ENCODE assay signal across 21 cellular contexts in the genomic region with DNA sequence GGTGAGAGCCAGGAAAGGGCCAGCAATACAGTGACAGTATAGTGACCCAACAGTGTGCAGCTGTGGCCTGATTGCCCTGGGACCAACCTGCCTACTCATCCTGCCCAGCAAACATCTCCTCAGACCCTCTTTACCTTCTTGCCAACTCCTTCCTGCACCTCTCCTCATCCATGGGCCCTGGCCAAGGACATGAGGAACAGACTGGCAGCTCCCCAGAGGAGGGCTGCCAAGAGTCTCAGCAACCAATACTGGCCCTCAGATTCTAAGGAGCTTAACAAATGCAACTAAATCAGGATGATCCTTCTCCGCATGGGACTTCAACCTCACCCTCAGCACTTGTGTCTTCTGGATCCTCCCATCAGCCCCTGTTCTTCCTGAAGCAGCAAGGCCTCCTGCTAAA.
DNase-seq lines count a peak whose midpoint lies in the region; ATAC-seq and TF ChIP-seq lines count a peak whose summit lies in the region.
"Had no signal": no experiment of that assay in that cellular context is flagged by ENCODE, and none has a peak within 500 bp of the region (broad histone marks: within the 10 kb centered on the region; RNA-seq: fewer than 3 reads in every experiment).

No MANE protein-coding gene starts in this region.

- peaks cover 7 to 15% of the 10 kb centered on the region in 2 donors for H3K4me1 Mint-ChIP-seq in natural killer cell
- H3K4me1 Mint-ChIP-seq: CD4-positive, CD25-positive, alpha-beta regulatory T cell had no signal

- H3K9me3 Mint-ChIP-seq in natural killer cell: peaks cover 0 to 3% of the 10 kb centered on the region in 2 donors
- H3K9me3 Mint-ChIP-seq: activated T-helper 2 cell treated with anti-CD3 and anti-CD28 coated beads, Interferon-gamma antibody, Interleukin-2, Interleukin-4, amounts not matched to agents 10 μg/mL and 5 μg/mL and 100 μg/mL, durations not matched to agents 14 hours and 24 hours and 36 hours; CD4-positive, CD25-positive, alpha-beta regulatory T cell; stimulated activated naive CD8-positive, alpha-beta T cell treated with anti-CD3 and anti-CD28 coated beads, Interleukin-15, Interleukin-2, amounts not matched to agents 100 ng/mL and 50 ng/mL, for 24 hours had no signal

- peaks cover 0 to 6% of the 10 kb centered on the region in 2 donors for H3K27me3 Mint-ChIP-seq in natural killer cell (ENCODE audit: low read depth in 2 of 2)

- H3K36me3 ChIP-seq in body of pancreas (replicated peaks in 1 of 2; ENCODE audit: insufficient read depth in 1 of 2, low read depth in 2 of 2) (no peaks in the 10 kb centered on the region), right atrium auricular region (no peaks in the 10 kb centered on the region)

- H3K27ac ChIP-seq in body of pancreas: peak overlapping the region in 3 of 4 donors; percentile 12 to 46 (median 27)
- H3K27ac ChIP-seq in right atrium auricular region: peak overlapping the region; percentile 47 to 89
- H3K27ac ChIP-seq: PC-9 had no signal

- H3K36me3 Mint-ChIP-seq in natural killer cell: no peaks in the 10 kb centered on the region
- H3K36me3 Mint-ChIP-seq: CD4-positive, CD25-positive, alpha-beta regulatory T cell had no signal

- H3K4me1 ChIP-seq in body of pancreas (peaks cover 63% of the 10 kb centered on the region), right atrium auricular region (peaks cover 0 to 69% of the 10 kb centered on the region in 2 donors)

- 36 to 58% methylated on average over 1 of the region's 1 CpG for WGBS in body of pancreas, 2 donors

- DNase-seq in AG10803 (ENCODE audit: low read depth) (peak; percentile 13), body of pancreas (peak; percentile 33 to 70 (median 44)), right atrium auricular region (ENCODE audit: low spot score) (no peak), putamen (ENCODE audit: low spot score) (peak; percentile 8), MV-4-11 (lab: John Stamatoyannopoulos, UW) (no peak), natural killer cell (no peak), NCI-H146 (lab: John Stamatoyannopoulos, UW) (no peak)
- DNase-seq: activated CD8-positive, alpha-beta memory T cell treated with anti-CD3 and anti-CD28 coated beads for 24 hours; aorta; CD4-positive, CD25-positive, alpha-beta regulatory T cell; EL; HCEC 1CT; KG1; NCI-H1436 treated with DMSO at 0.1 percent for 48 hours; NCI-H510A treated with DMSO at 0.1 percent for 48 hours; PC-9; stimulated activated CD4-positive, alpha-beta T cell treated with anti-CD3 and anti-CD28 coated beads, Interleukin-12 subunit alpha, Interleukin-12 subunit beta, amount 100 ng/mL, for 4 hours had no signal

- TF ChIP-seq CTCF in AG10803 (conservative IDR thresholded peaks at IDR 0.05; ENCODE audit: low read length) (no peak), body of pancreas (IDR thresholded peaks at IDR 0.05) (no peak), right atrium auricular region (IDR thresholded peaks at IDR 0.05) (no peak), natural killer cell (IDR thresholded peaks at IDR 0.05) (no peak)

- H3K27me3 ChIP-seq in body of pancreas (no peaks in the 10 kb centered on the region), right atrium auricular region (no peaks in the 10 kb centered on the region)

- no peak overlapping the region for H3K4me3 ChIP-seq in AG10803 (ENCODE audit: low read length)
- H3K4me3 ChIP-seq in body of pancreas: no peak overlapping the region
- H3K4me3 ChIP-seq in right atrium auricular region: no peak overlapping the region
- H3K4me3 ChIP-seq: GM12878, PC-9 had no signal

- H3K9me3 ChIP-seq in body of pancreas: no peaks in the 10 kb centered on the region
- no peaks in the 10 kb centered on the region for H3K9me3 ChIP-seq in right atrium auricular region

- H3K4me3 Mint-ChIP-seq in natural killer cell: no peak overlapping the region
- H3K4me3 Mint-ChIP-seq: CD4-positive, CD25-positive, alpha-beta regulatory T cell; stimulated activated naive CD8-positive, alpha-beta T cell treated with anti-CD3 and anti-CD28 coated beads, Interleukin-15, Interleukin-2, amounts not matched to agents 100 ng/mL and 50 ng/mL, for 24 hours had no signal

- no peak for ATAC-seq in body of pancreas
- no peak for ATAC-seq in HG03521 (IDR thresholded peaks at IDR 0.05; ENCODE audit: unreplicated experiment)
- ATAC-seq in natural killer cell: no peak
- ATAC-seq: GM12878 had no signal

- intact Hi-C loops in body of pancreas (cut with DNase I) (no loop called here), natural killer cell (cut with micrococcal nuclease) (no loop called here)

- TF ChIP-seq POLR2A in body of pancreas (IDR thresholded peaks at IDR 0.05): no peak

- no peak overlapping the region for H3K27ac Mint-ChIP-seq in natural killer cell
- H3K27ac Mint-ChIP-seq: activated T-helper 2 cell treated with anti-CD3 and anti-CD28 coated beads, Interferon-gamma antibody, Interleukin-2, Interleukin-4, amounts not matched to agents 10 μg/mL and 5 μg/mL and 100 μg/mL, durations not matched to agents 14 hours and 24 hours and 36 hours; CD4-positive, CD25-positive, alpha-beta regulatory T cell; stimulated activated naive CD8-positive, alpha-beta T cell treated with anti-CD3 and anti-CD28 coated beads, Interleukin-15, Interleukin-2, amounts not matched to agents 100 ng/mL and 50 ng/mL, for 24 hours had no signal

Comparison
In these comparisons a context has a peak if more than half of its experiments do, and no peak if none do; other contexts are left out.
1. DNase-seq: peak in AG10803 (single experiment), body of pancreas (4 of 4) and putamen (single experiment); none in right atrium auricular region (single experiment), MV-4-11 (single experiment), natural killer cell (single experiment) and NCI-H146 (single experiment).